18 cellular contexts compared by ENCODE assay signal in the genomic region with DNA sequence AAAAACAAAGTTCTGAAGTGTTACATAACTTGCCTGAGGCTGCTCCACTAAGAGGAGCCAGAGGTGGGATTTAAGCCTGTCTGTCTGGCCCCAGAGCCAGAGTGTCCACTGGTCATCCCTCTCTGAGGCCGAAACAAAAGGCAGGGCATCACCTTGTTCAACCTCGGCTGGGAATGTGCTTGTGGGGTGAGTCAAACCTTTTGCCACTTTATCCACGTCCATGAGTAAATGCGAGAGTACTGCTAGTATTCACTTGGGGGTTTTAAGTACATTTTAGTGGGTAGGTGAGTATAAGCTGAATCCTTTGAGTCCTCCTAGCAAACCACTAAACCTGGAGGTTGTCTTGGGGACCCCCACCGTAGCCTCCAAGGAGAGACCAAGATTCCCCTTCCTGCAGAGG.
DNase-seq lines count a peak whose midpoint lies in the region; ATAC-seq lines count a peak whose summit lies in the region.
"Had no signal": no experiment of that assay in that cellular context is flagged by ENCODE, and none has a peak within 500 bp of the region (broad histone marks: within the 10 kb centered on the region; RNA-seq: fewer than 3 reads in every experiment).

No MANE protein-coding gene starts in this region.

- H3K9me3 Mint-ChIP-seq in stimulated activated effector memory CD8-positive, alpha-beta T cell treated with anti-CD3 and anti-CD28 coated beads, Interleukin-12 subunit alpha, Interleukin-12 subunit beta, amount 100 ng/mL, for 72 hours = no peaks in the 10 kb centered on the region
- H3K9me3 Mint-ChIP-seq in T-helper 2 cell treated with Interferon-gamma antibody and Interleukin-4, amounts not matched to agents 5 μg/mL and 100 μg/mL, for 36 hours = no peaks in the 10 kb centered on the region
- H3K9me3 Mint-ChIP-seq: CD14-positive monocyte, nephron had no signal

- H3K36me3 Mint-ChIP-seq in stimulated activated effector memory CD8-positive, alpha-beta T cell treated with anti-CD3 and anti-CD28 coated beads, Interleukin-12 subunit alpha, Interleukin-12 subunit beta, amount 100 ng/mL, for 72 hours = no peaks in the 10 kb centered on the region
- peaks cover 3% of the 10 kb centered on the region for H3K36me3 Mint-ChIP-seq in T-helper 2 cell treated with Interferon-gamma antibody and Interleukin-4, amounts not matched to agents 5 μg/mL and 100 μg/mL, for 36 hours (ENCODE audit: low read depth)
- H3K36me3 Mint-ChIP-seq: activated naive CD8-positive, alpha-beta T cell had no signal

- ATAC-seq in stimulated activated effector memory CD8-positive, alpha-beta T cell treated with anti-CD3 and anti-CD28 coated beads, Interleukin-12 subunit alpha, Interleukin-12 subunit beta, amount 100 ng/mL, for 72 hours = peak; percentile 65
- ATAC-seq: upper lobe of right lung had no signal

- peak overlapping the region; percentile 60 for H3K27ac Mint-ChIP-seq in stimulated activated effector memory CD8-positive, alpha-beta T cell treated with anti-CD3 and anti-CD28 coated beads, Interleukin-12 subunit alpha, Interleukin-12 subunit beta, amount 100 ng/mL, for 72 hours
- H3K27ac Mint-ChIP-seq in T-helper 2 cell treated with Interferon-gamma antibody and Interleukin-4, amounts not matched to agents 5 μg/mL and 100 μg/mL, for 36 hours = no peak overlapping the region
- H3K27ac Mint-ChIP-seq: activated naive CD8-positive, alpha-beta T cell; nephron; progenitor cell of endocrine pancreas had no signal

- H3K4me1 Mint-ChIP-seq in stimulated activated effector memory CD8-positive, alpha-beta T cell treated with anti-CD3 and anti-CD28 coated beads, Interleukin-12 subunit alpha, Interleukin-12 subunit beta, amount 100 ng/mL, for 72 hours = peaks cover 37% of the 10 kb centered on the region
- peaks cover 23% of the 10 kb centered on the region for H3K4me1 Mint-ChIP-seq in T-helper 2 cell treated with Interferon-gamma antibody and Interleukin-4, amounts not matched to agents 5 μg/mL and 100 μg/mL, for 36 hours (ENCODE audit: low read depth)
- H3K4me1 Mint-ChIP-seq: nephron had no signal

- H3K27me3 Mint-ChIP-seq in T-helper 2 cell treated with Interferon-gamma antibody and Interleukin-4, amounts not matched to agents 5 μg/mL and 100 μg/mL, for 36 hours (ENCODE audit: low read depth) = no peaks in the 10 kb centered on the region
- H3K27me3 Mint-ChIP-seq: activated naive CD8-positive, alpha-beta T cell; progenitor cell of endocrine pancreas had no signal

- peak; percentile 23 to 26 for DNase-seq in activated T-cell treated with anti-CD3 and anti-CD28 coated beads, Interleukin-2, amount 50 U/mL, for 48 hours
- DNase-seq in activated T-cell treated with anti-CD3 and anti-CD28 coated beads, Interleukin-2, amount 50 U/mL, for 1 hour = no peak
- DNase-seq in M059J (ENCODE audit: low read depth) = peak; percentile 86
- DNase-seq in glomerular visceral epithelial cell (ENCODE audit: extremely low spot score) = peak; percentile 75
- peak in 1 of 2 donors; percentile 52 for DNase-seq in stimulated activated effector memory CD8-positive, alpha-beta T cell treated with anti-CD3 and anti-CD28 coated beads, Interleukin-12 subunit alpha, Interleukin-12 subunit beta, amount 100 ng/mL, for 72 hours (ENCODE audit: low spot score in 2 of 2)
- DNase-seq in globus pallidus (ENCODE audit: low spot score) = no peak
- DNase-seq in NCI-H69 (lab: John Stamatoyannopoulos, UW) = no peak
- DNase-seq in T-helper 2 cell treated with Interferon-gamma antibody and Interleukin-4, amounts not matched to agents 5 μg/mL and 100 μg/mL, for 36 hours (ENCODE audit: low spot score) = no peak
- DNase-seq: activated CD8-positive, alpha-beta memory T cell treated with anti-CD3 and anti-CD28 coated beads, Interleukin-2, amount 50 U/mL, for 48 hours; dorsolateral prefrontal cortex; NCI-H2227 treated with DMSO at 0.1 percent for 48 hours; SHP77; stimulated activated naive CD4-positive, alpha-beta T cell; upper lobe of right lung had no signal

- H3K4me3 Mint-ChIP-seq in stimulated activated effector memory CD8-positive, alpha-beta T cell treated with anti-CD3 and anti-CD28 coated beads, Interleukin-12 subunit alpha, Interleukin-12 subunit beta, amount 100 ng/mL, for 72 hours = no peak overlapping the region
- no peak overlapping the region for H3K4me3 Mint-ChIP-seq in T-helper 2 cell treated with Interferon-gamma antibody and Interleukin-4, amounts not matched to agents 5 μg/mL and 100 μg/mL, for 36 hours
- H3K4me3 Mint-ChIP-seq: activated naive CD8-positive, alpha-beta T cell; CD14-positive monocyte; nephron had no signal

Comparison
In these comparisons a context has a peak if more than half of its experiments do, and no peak if none do; other contexts are left out.
1. DNase-seq: peak in activated T-cell treated with anti-CD3 and anti-CD28 coated beads, Interleukin-2, amount 50 U/mL, for 48 hours (2 of 2), M059J (single experiment) and glomerular visceral epithelial cell (single experiment); none in activated T-cell treated with anti-CD3 and anti-CD28 coated beads, Interleukin-2, amount 50 U/mL, for 1 hour (single experiment), globus pallidus (single experiment), NCI-H69 (single experiment) and T-helper 2 cell treated with Interferon-gamma antibody and Interleukin-4, amounts not matched to agents 5 μg/mL and 100 μg/mL, for 36 hours (single experiment).